ENCODE assay signal across 22 cellular contexts in genomic region chr1:221013691-221014293, GRCh38.
"Had no signal": no experiment of that assay in that cellular context is flagged by ENCODE, and none has a peak within 500 bp of the region (broad histone marks: within the 10 kb centered on the region; RNA-seq: fewer than 3 reads in every experiment).

No MANE protein-coding gene starts in this region.

- ATAC-seq: activated CD4-positive, alpha-beta T cell treated with anti-CD3 and anti-CD28 coated beads for 36 hours; activated T-cell treated with anti-CD3 and anti-CD28 coated beads, Interleukin-2, amount 50 U/mL, for 72 hours had no signal

- H3K9ac ChIP-seq: KMS-11 had no signal

- H3K27me3 ChIP-seq: adrenal gland, breast epithelium had no signal

- H3K4me1 ChIP-seq: adrenal gland, breast epithelium had no signal

- H3K4me3 Mint-ChIP-seq: activated CD4-positive, alpha-beta memory T cell treated with anti-CD3 and anti-CD28 coated beads, Interleukin-2, amount 10 ng/mL, durations not matched to agents 7 days and 5 days; activated CD4-positive, alpha-beta T cell treated with anti-CD3 and anti-CD28 coated beads for 36 hours; activated naive CD4-positive, alpha-beta T cell treated with anti-CD3 and anti-CD28 coated beads, Interleukin-2, amount 10 ng/mL, durations not matched to agents 7 days and 5 days; activated naive CD8-positive, alpha-beta T cell treated with anti-CD3 and anti-CD28 coated beads for 36 hours; activated T-cell treated with anti-CD3 and anti-CD28 coated beads, Interleukin-2, amount 50 U/mL, for 72 hours had no signal

- DNase-seq: activated CD4-positive, alpha-beta memory T cell treated with anti-CD3 and anti-CD28 coated beads, Interleukin-2, amount 10 ng/mL, durations not matched to agents 7 days and 5 days; activated CD4-positive, alpha-beta T cell treated with anti-CD3 and anti-CD28 coated beads for 36 hours; activated CD4-positive, alpha-beta T cell treated with anti-CD3 and anti-CD28 coated beads, Interleukin-2, amount 50 U/mL, for 1 hour; activated gamma-delta T cell treated with Interleukin-2 at 50 U/mL for 16 hours; activated naive CD4-positive, alpha-beta T cell treated with anti-CD3 and anti-CD28 coated beads, Interleukin-2, amount 10 ng/mL, durations not matched to agents 7 days and 5 days; activated naive CD8-positive, alpha-beta T cell treated with anti-CD3 and anti-CD28 coated beads for 36 hours; activated T-cell treated with anti-CD3 and anti-CD28 coated beads, Interleukin-2, amount 50 U/mL, for 72 hours; adrenal gland; anterior cingulate cortex; caudate nucleus; NCI-H1105; NCI-H1436; NCI-H1694 treated with DMSO at 0.1 percent for 48 hours; NCI-H2029 treated with DMSO at 0.1 percent for 48 hours; NCI-H510A treated with DMSO at 0.1 percent for 48 hours; PC-9; SIG-M5; T-helper 1 cell; WERI-Rb-1 had no signal

- H3K4me1 Mint-ChIP-seq: activated CD4-positive, alpha-beta memory T cell treated with anti-CD3 and anti-CD28 coated beads, Interleukin-2, amount 10 ng/mL, durations not matched to agents 7 days and 5 days; activated CD4-positive, alpha-beta T cell treated with anti-CD3 and anti-CD28 coated beads for 36 hours; activated naive CD4-positive, alpha-beta T cell treated with anti-CD3 and anti-CD28 coated beads, Interleukin-2, amount 10 ng/mL, durations not matched to agents 7 days and 5 days; activated naive CD8-positive, alpha-beta T cell treated with anti-CD3 and anti-CD28 coated beads for 36 hours had no signal

- H3K4me2 ChIP-seq: KMS-11, PC-9 had no signal

- H3K27me3 Mint-ChIP-seq: activated CD4-positive, alpha-beta memory T cell treated with anti-CD3 and anti-CD28 coated beads, Interleukin-2, amount 10 ng/mL, durations not matched to agents 7 days and 5 days; activated CD4-positive, alpha-beta T cell treated with anti-CD3 and anti-CD28 coated beads for 36 hours; activated naive CD4-positive, alpha-beta T cell treated with anti-CD3 and anti-CD28 coated beads, Interleukin-2, amount 10 ng/mL, durations not matched to agents 7 days and 5 days had no signal

- H3K4me3 ChIP-seq: adrenal gland, breast epithelium, PC-9 had no signal

- H2AFZ ChIP-seq: PC-9 had no signal

- H3K9me3 Mint-ChIP-seq: activated CD4-positive, alpha-beta memory T cell treated with anti-CD3 and anti-CD28 coated beads, Interleukin-2, amount 10 ng/mL, durations not matched to agents 7 days and 5 days; activated naive CD4-positive, alpha-beta T cell treated with anti-CD3 and anti-CD28 coated beads, Interleukin-2, amount 10 ng/mL, durations not matched to agents 7 days and 5 days; activated naive CD8-positive, alpha-beta T cell treated with anti-CD3 and anti-CD28 coated beads for 36 hours; activated T-helper 2 cell treated with anti-CD3 and anti-CD28 coated beads, Interferon-gamma antibody, Interleukin-2, Interleukin-4, amounts not matched to agents 10 μg/mL and 5 μg/mL and 100 μg/mL, durations not matched to agents 14 hours and 24 hours and 36 hours had no signal

- H3K27ac ChIP-seq: adrenal gland, breast epithelium, KMS-11, PC-9, WERI-Rb-1 had no signal

- H3K27ac Mint-ChIP-seq: activated CD4-positive, alpha-beta memory T cell treated with anti-CD3 and anti-CD28 coated beads, Interleukin-2, amount 10 ng/mL, durations not matched to agents 7 days and 5 days; activated CD4-positive, alpha-beta T cell treated with anti-CD3 and anti-CD28 coated beads for 36 hours; activated naive CD4-positive, alpha-beta T cell treated with anti-CD3 and anti-CD28 coated beads, Interleukin-2, amount 10 ng/mL, durations not matched to agents 7 days and 5 days; activated naive CD8-positive, alpha-beta T cell treated with anti-CD3 and anti-CD28 coated beads for 36 hours; activated T-cell treated with anti-CD3 and anti-CD28 coated beads, Interleukin-2, amount 50 U/mL, for 72 hours; activated T-helper 2 cell treated with anti-CD3 and anti-CD28 coated beads, Interferon-gamma antibody, Interleukin-2, Interleukin-4, amounts not matched to agents 10 μg/mL and 5 μg/mL and 100 μg/mL, durations not matched to agents 14 hours and 24 hours and 36 hours had no signal
